Comparison of ENCODE assay signal across 17 cellular contexts in the genomic region with DNA sequence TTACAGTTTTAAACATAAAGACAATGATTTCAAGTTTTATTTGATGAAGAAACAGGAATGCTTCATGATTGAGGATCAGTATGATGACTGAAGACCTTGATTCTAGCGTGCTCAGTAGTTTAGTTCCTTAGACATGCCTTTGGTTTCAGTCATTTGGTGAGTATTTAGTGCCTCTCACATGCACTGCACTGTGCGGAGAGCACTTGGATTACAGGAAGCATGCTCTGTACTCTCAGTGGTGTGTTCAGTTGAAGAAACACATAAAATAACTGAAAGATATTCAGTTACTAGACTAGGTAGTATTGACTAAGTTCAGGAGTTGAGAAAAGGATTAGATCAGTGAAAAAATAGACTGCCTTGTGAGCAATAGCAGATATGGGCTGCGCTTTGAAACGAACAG. TPM values are rescaled to one million over a fixed set of nuclear protein-coding genes. Genes with fewer than 3 reads are reported as not detected.
A peak's percentile ranks its signal among the peaks of the same experiment; 100 is the strongest.
DNase-seq lines count a peak whose midpoint lies in the region; ATAC-seq and TF ChIP-seq lines count a peak whose summit lies in the region.
"Had no signal": no experiment of that assay in that cellular context is flagged by ENCODE, and none has a peak within 500 bp of the region (broad histone marks: within the 10 kb centered on the region; RNA-seq: fewer than 3 reads in every experiment).

No MANE protein-coding gene starts in this region.

- no peaks in the 10 kb centered on the region for H3K27me3 Mint-ChIP-seq in activated T-cell treated with anti-CD3 and anti-CD28 coated beads, Interleukin-2, amount 50 U/mL, for 72 hours (ENCODE audit: low read depth)
- H3K27me3 Mint-ChIP-seq in central memory CD8-positive, alpha-beta T cell: no peaks in the 10 kb centered on the region
- H3K27me3 Mint-ChIP-seq: dendritic cell treated with granulocyte-macrophage colony-stimulating factor and Interleukin-4, amounts not matched to agents 40 ng/mL and 50 ng/mL, for 4 days; progenitor cell of endocrine pancreas had no signal

- H3K36me3 Mint-ChIP-seq in activated T-cell treated with anti-CD3 and anti-CD28 coated beads, Interleukin-2, amount 50 U/mL, for 72 hours (ENCODE audit: insufficient read depth in 2 of 2): peaks cover 17 to 42% of the 10 kb centered on the region in 2 donors
- H3K36me3 Mint-ChIP-seq in central memory CD8-positive, alpha-beta T cell (ENCODE audit: insufficient read depth): peaks cover 52% of the 10 kb centered on the region

- H3K4me3 Mint-ChIP-seq in activated T-cell treated with anti-CD3 and anti-CD28 coated beads, Interleukin-2, amount 50 U/mL, for 72 hours: peak overlapping the region in 1 of 2 donors; percentile 49
- no peak overlapping the region for H3K4me3 Mint-ChIP-seq in central memory CD8-positive, alpha-beta T cell
- H3K4me3 Mint-ChIP-seq: dendritic cell treated with granulocyte-macrophage colony-stimulating factor and Interleukin-4, amounts not matched to agents 40 ng/mL and 50 ng/mL, for 4 days had no signal

- no peak for DNase-seq in activated T-cell treated with anti-CD3 and anti-CD28 coated beads, Interleukin-2, amount 50 U/mL, for 72 hours
- DNase-seq in activated T-cell treated with anti-CD3 and anti-CD28 coated beads, Interleukin-2, amount 50 U/mL, for 1 hour: no peak
- DNase-seq in SJSA1 (ENCODE audit: low read depth in 1 of 2, low spot score in 2 of 2): no peak
- no peak for DNase-seq in central memory CD8-positive, alpha-beta T cell (ENCODE audit: low spot score in 2 of 2)
- DNase-seq in smooth muscle cell (lab: John Stamatoyannopoulos, UW; ENCODE audit: unreplicated experiment): no peak
- no peak for DNase-seq in NCI-H226
- DNase-seq in lower leg skin (ENCODE audit: low spot score in 2 of 2): no peak
- DNase-seq in iPS-NIHi11 (ENCODE audit: low spot score): no peak
- DNase-seq: DMS153, lower lobe of right lung had no signal

- intact Hi-C loops in lower leg skin (cut with DNase I; ENCODE audit: low total_unique reads): loop anchor here (10.0 kb wide), 1 partner anchor 91 kb away; the partner anchor contains the start of gene PFKFB3

- H4K20me1 ChIP-seq in smooth muscle cell (ENCODE audit: low read depth): peaks cover 37% of the 10 kb centered on the region

- TF ChIP-seq CTCF in smooth muscle cell (IDR thresholded peaks at IDR 0.05; ENCODE audit: borderline replicate concordance, insufficient read depth, poor library complexity, severe bottlenecking): no peak
- no peak for TF ChIP-seq CTCF in lower leg skin (IDR thresholded peaks at IDR 0.05)

- no peak overlapping the region for H2AFZ ChIP-seq in smooth muscle cell (ENCODE audit: low read depth)

- 83% methylated on average over 4 of the region's 4 CpGs for WGBS in smooth muscle cell (ENCODE audit: low lambda C conversion rate)
- WGBS in lower leg skin, 2 donors: 89 to 93% methylated on average over 4 of the region's 4 CpGs

- no peak overlapping the region for H3K4me2 ChIP-seq in smooth muscle cell

- ATAC-seq in activated T-cell treated with anti-CD3 and anti-CD28 coated beads, Interleukin-2, amount 50 U/mL, for 72 hours (replicated peaks in 1 of 2): peak; percentile 75 to 86
- no peak for ATAC-seq in central memory CD8-positive, alpha-beta T cell (replicated peaks; ENCODE audit: extremely low read depth, poor library complexity, severe bottlenecking)
- ATAC-seq: Panc1 had no signal

- peaks cover 14% of the 10 kb centered on the region for H3K4me1 ChIP-seq in SJSA1 (replicated peaks)
- H3K4me1 ChIP-seq in smooth muscle cell (ENCODE audit: low read depth): peaks cover 1% of the 10 kb centered on the region

- H3K36me3 ChIP-seq in SJSA1: peaks cover 71% of the 10 kb centered on the region
- H3K36me3 ChIP-seq in smooth muscle cell (ENCODE audit: low read depth): peaks cover 18% of the 10 kb centered on the region

- peaks cover 9% of the 10 kb centered on the region for H3K79me2 ChIP-seq in smooth muscle cell (ENCODE audit: low read depth)

- H3K4me1 Mint-ChIP-seq in activated T-cell treated with anti-CD3 and anti-CD28 coated beads, Interleukin-2, amount 50 U/mL, for 72 hours (ENCODE audit: low read depth): peaks cover 39% of the 10 kb centered on the region
- H3K4me1 Mint-ChIP-seq in central memory CD8-positive, alpha-beta T cell: peaks cover 5% of the 10 kb centered on the region

- H3K27ac ChIP-seq in SJSA1: peak overlapping the region; percentile 22; the same call in 1 of the 2 replicates
- peak overlapping the region; percentile 54 for H3K27ac ChIP-seq in smooth muscle cell (ENCODE audit: low read depth)
- H3K27ac ChIP-seq: HL-60, lower lobe of right lung had no signal

- H3K9me3 ChIP-seq in SJSA1 (replicated peaks): no peaks in the 10 kb centered on the region
- no peaks in the 10 kb centered on the region for H3K9me3 ChIP-seq in smooth muscle cell (replicated peaks; ENCODE audit: low read depth)
- H3K9me3 ChIP-seq: gastroesophageal sphincter, lower lobe of right lung, thoracic aorta had no signal

- H3K4me3 ChIP-seq in SJSA1 (no peak overlapping the region), smooth muscle cell (no peak overlapping the region), lower leg skin (ENCODE audit: low read depth, poor library complexity, severe bottlenecking) (no peak overlapping the region)
- H3K4me3 ChIP-seq: gastroesophageal sphincter, lower lobe of right lung, thoracic aorta had no signal

- no peaks in the 10 kb centered on the region for H3K9me3 Mint-ChIP-seq in activated T-cell treated with anti-CD3 and anti-CD28 coated beads, Interleukin-2, amount 50 U/mL, for 72 hours
- no peaks in the 10 kb centered on the region for H3K9me3 Mint-ChIP-seq in central memory CD8-positive, alpha-beta T cell
- H3K9me3 Mint-ChIP-seq: dendritic cell treated with granulocyte-macrophage colony-stimulating factor and Interleukin-4, amounts not matched to agents 40 ng/mL and 50 ng/mL, for 4 days had no signal

- peak overlapping the region; percentile 81 for H3K27ac Mint-ChIP-seq in activated T-cell treated with anti-CD3 and anti-CD28 coated beads, Interleukin-2, amount 50 U/mL, for 72 hours
- peak overlapping the region; percentile 8 for H3K27ac Mint-ChIP-seq in central memory CD8-positive, alpha-beta T cell (ENCODE audit: low read depth)
- H3K27ac Mint-ChIP-seq: dendritic cell treated with granulocyte-macrophage colony-stimulating factor and Interleukin-4, amounts not matched to agents 40 ng/mL and 50 ng/mL, for 4 days; progenitor cell of endocrine pancreas had no signal

- H3F3A ChIP-seq in smooth muscle cell (ENCODE audit: low read depth): peaks cover 23% of the 10 kb centered on the region

- H3K27me3 ChIP-seq in SJSA1 (replicated peaks): no peaks in the 10 kb centered on the region
- no peaks in the 10 kb centered on the region for H3K27me3 ChIP-seq in smooth muscle cell (ENCODE audit: low read depth)
- H3K27me3 ChIP-seq: gastroesophageal sphincter had no signal

- H3K9ac ChIP-seq in smooth muscle cell (ENCODE audit: low read depth): no peak overlapping the region

- no peak for TF ChIP-seq POLR2A in lower leg skin (IDR thresholded peaks at IDR 0.05)

RNA-seq across cellular contexts. Expression of gene RBM17, which starts 25.5 kb away (rescaled TPM):
- total RNA-seq in activated T-cell treated with anti-CD3 and anti-CD28 coated beads, Interleukin-2, amount 50 U/mL, for 72 hours: 100 to 1,000 TPM; 156 to 200 TPM
- 39.7 and 54.1 TPM in 2 replicates for total RNA-seq in SJSA1 (2014; rRNA removed; shearing (Covaris generic))
- total RNA-seq in smooth muscle cell (20.0 and 37.0 TPM in 2 replicates), lower leg skin (10 to 100 TPM; 38.8 to 63.6 (median 40.4) TPM)
- polyA plus RNA-seq in smooth muscle cell: 68.3 and 81.2 TPM in 2 replicates

RNA-seq across cellular contexts. Expression of gene IL2RA, which starts 52.1 kb away (rescaled TPM):
- total RNA-seq in activated T-cell treated with anti-CD3 and anti-CD28 coated beads, Interleukin-2, amount 50 U/mL, for 72 hours: 1,000 to 10,000 TPM in 1 of 2 donors, 100 to 1,000 TPM in 1; 848 to 1,110 TPM
- total RNA-seq in SJSA1 (2014; rRNA removed; shearing (Covaris generic)): 4.6 TPM in 1 of 2 replicates, not detected in the other
- not detected in 2 replicates for total RNA-seq in smooth muscle cell
- polyA plus RNA-seq in smooth muscle cell: not detected in 2 replicates
- total RNA-seq in lower leg skin: 1 to 10 TPM in 1 of 4 donors, under 1 TPM in 1, not detected in 2; 0.10 to 1.3 TPM
- total RNA-seq: M059J, progenitor cell of endocrine pancreas had no signal

Comparison
In these comparisons a context has a peak if more than half of its experiments do, and no peak if none do; other contexts are left out.
1. RNA of gene IL2RA, which starts 52.1 kb away (total RNA-seq): 848 to 1,110 TPM in activated T-cell treated with anti-CD3 and anti-CD28 coated beads, Interleukin-2, amount 50 U/mL, for 72 hours; 0.10 to 1.3 TPM in lower leg skin, 4.6 TPM in SJSA1 and not detected in smooth muscle cell; every median in the first group is over 100 times any median in the second.